19 cellular contexts compared by ENCODE assay signal in the genomic region with DNA sequence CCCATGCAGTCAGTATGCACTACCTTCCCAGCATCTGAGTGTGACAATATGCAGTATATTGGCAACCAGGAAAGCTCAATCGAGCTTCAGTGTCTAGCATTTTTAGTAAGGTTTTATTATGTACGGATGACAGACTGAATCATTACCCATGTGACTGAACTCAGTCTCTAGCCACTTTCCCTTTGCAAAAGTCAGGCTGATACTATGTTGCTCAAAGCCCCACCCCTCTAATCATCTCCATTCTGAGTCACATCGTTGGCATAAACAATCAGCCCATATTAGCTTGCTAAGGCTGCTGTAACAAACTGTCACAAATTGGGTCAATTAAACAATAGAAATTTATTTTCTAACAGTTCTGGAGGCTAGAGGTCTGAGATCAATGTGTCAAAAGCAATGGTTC. TPM values are rescaled to one million over a fixed set of nuclear protein-coding genes. Genes with fewer than 3 reads are reported as not detected.
"Had no signal": no experiment of that assay in that cellular context is flagged by ENCODE, and none has a peak within 500 bp of the region (broad histone marks: within the 10 kb centered on the region; RNA-seq: fewer than 3 reads in every experiment).

No MANE protein-coding gene starts in this region.

- ATAC-seq: left lung, upper lobe of right lung had no signal

- H3K27me3 ChIP-seq: cardiac muscle cell, esophagus squamous epithelium, left lung, upper lobe of right lung had no signal

- H3K4me1 ChIP-seq: esophagus squamous epithelium, left lung, upper lobe of right lung had no signal

- H3K27ac ChIP-seq: cardiac muscle cell, esophagus squamous epithelium, left lung, upper lobe of right lung had no signal

- H3K36me3 ChIP-seq: cardiac muscle cell, esophagus squamous epithelium, left lung, upper lobe of right lung had no signal

- DNase-seq: activated CD4-positive, alpha-beta T cell treated with anti-CD3 and anti-CD28 coated beads, Interleukin-2, amount 50 U/mL, for 48 hours; activated T-cell treated with anti-CD3 and anti-CD28 coated beads for 4 hours; effector CD8-positive, alpha-beta T cell; esophagus squamous epithelium; kidney; left lung; nephron progenitor cell; occipital lobe; retina; stimulated activated CD4-positive, alpha-beta T cell treated with anti-CD3 and anti-CD28 coated beads, Interleukin-12 subunit alpha, Interleukin-12 subunit beta, amount 100 ng/mL, for 4 hours; stimulated activated CD4-positive, alpha-beta T cell treated with anti-CD3 and anti-CD28 coated beads, Interleukin-1b, Interleukin-23, amount 100 ng/mL, for 48 hours; stimulated activated CD8-positive, alpha-beta memory T cell treated with anti-CD3 and anti-CD28 coated beads, Interleukin-4, amount 100 ng/mL, for 48 hours; stimulated activated naive CD4-positive, alpha-beta T cell; upper lobe of right lung had no signal

- H3K4me3 ChIP-seq: cardiac muscle cell, esophagus squamous epithelium, left lung, upper lobe of right lung had no signal

RNA-seq across cellular contexts. Expression of gene SRD5A2, which starts 25.8 kb away (rescaled TPM):
- total RNA-seq: chondrocyte, frontal cortex, lung microvascular endothelial cell, occipital lobe, posterior vena cava, upper lobe of right lung had no signal
- polyA plus RNA-seq: cardiac muscle cell had no signal
